19 cellular contexts compared by ENCODE assay signal in the genomic region with DNA sequence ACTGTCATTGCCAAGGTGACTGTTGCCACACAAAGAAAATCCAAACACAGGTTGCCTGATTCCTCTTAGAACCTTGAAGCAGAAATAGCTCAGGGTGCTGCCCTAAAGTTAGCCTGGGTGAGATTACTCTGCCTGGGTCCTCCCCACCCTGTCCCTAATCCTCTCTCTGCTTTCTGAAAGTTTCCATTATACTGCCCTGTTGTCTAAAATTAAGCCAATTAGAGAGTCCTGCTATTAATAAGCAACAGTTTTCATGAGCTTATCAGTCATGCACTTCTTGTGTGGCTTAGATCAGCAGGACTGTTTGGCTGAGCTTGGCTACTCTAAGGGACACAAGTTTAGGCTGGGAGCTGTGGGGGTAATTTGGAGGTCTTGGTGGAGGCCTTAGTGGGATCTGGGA.
"Had no signal": no experiment of that assay in that cellular context is flagged by ENCODE, and none has a peak within 500 bp of the region (broad histone marks: within the 10 kb centered on the region; RNA-seq: fewer than 3 reads in every experiment).

No MANE protein-coding gene starts in this region.

- DNase-seq: activated CD4-positive, alpha-beta memory T cell treated with anti-CD3 and anti-CD28 coated beads for 36 hours; activated CD4-positive, alpha-beta T cell treated with anti-CD3 and anti-CD28 coated beads for 36 hours; activated CD8-positive, alpha-beta memory T cell treated with anti-CD3 and anti-CD28 coated beads, Interleukin-2, amount 10 ng/mL, durations not matched to agents 7 days and 5 days; activated effector memory CD4-positive, alpha-beta T cell treated with Interleukin-2 at 50 U/mL for 16 hours; activated T-cell treated with anti-CD3 and anti-CD28 coated beads, Interleukin-2, amount 50 U/mL, for 1 hour; adrenal gland; caudate nucleus; effector CD4-positive, alpha-beta T cell; foreskin fibroblast; glutamatergic neuron; naive B cell; ovary; stimulated activated CD4-positive, alpha-beta T cell treated with anti-CD3 and anti-CD28 coated beads, Interleukin-2, amount 100 ng/mL, for 48 hours; stimulated activated naive CD4-positive, alpha-beta T cell; substantia nigra; T-cell; T1000 had no signal

- H3K9me3 Mint-ChIP-seq: activated CD4-positive, alpha-beta memory T cell treated with anti-CD3 and anti-CD28 coated beads for 36 hours; activated naive CD4-positive, alpha-beta T cell treated with anti-CD3 and anti-CD28 coated beads, Interleukin-2, amount 50 U/mL, for 24 hours; neural progenitor cell; T-cell had no signal

- H3K9me3 ChIP-seq: adrenal gland, ovary had no signal

- H3K4me1 Mint-ChIP-seq: activated CD4-positive, alpha-beta T cell treated with anti-CD3 and anti-CD28 coated beads for 36 hours; activated naive CD4-positive, alpha-beta T cell treated with anti-CD3 and anti-CD28 coated beads, Interleukin-2, amount 50 U/mL, for 24 hours; naive B cell; T-cell had no signal

- H3K27ac Mint-ChIP-seq: activated CD4-positive, alpha-beta memory T cell treated with anti-CD3 and anti-CD28 coated beads for 36 hours; activated CD4-positive, alpha-beta T cell treated with anti-CD3 and anti-CD28 coated beads for 36 hours; activated CD8-positive, alpha-beta memory T cell treated with anti-CD3 and anti-CD28 coated beads, Interleukin-2, amount 10 ng/mL, durations not matched to agents 7 days and 5 days; activated naive CD4-positive, alpha-beta T cell treated with anti-CD3 and anti-CD28 coated beads, Interleukin-2, amount 50 U/mL, for 24 hours; neural progenitor cell; T-cell had no signal

- ATAC-seq: activated CD4-positive, alpha-beta T cell treated with anti-CD3 and anti-CD28 coated beads for 36 hours; activated CD8-positive, alpha-beta memory T cell treated with anti-CD3 and anti-CD28 coated beads, Interleukin-2, amount 10 ng/mL, durations not matched to agents 7 days and 5 days; T-cell had no signal

- H3K4me3 Mint-ChIP-seq: activated CD4-positive, alpha-beta memory T cell treated with anti-CD3 and anti-CD28 coated beads for 36 hours; activated CD4-positive, alpha-beta T cell treated with anti-CD3 and anti-CD28 coated beads for 36 hours; activated CD8-positive, alpha-beta memory T cell treated with anti-CD3 and anti-CD28 coated beads, Interleukin-2, amount 10 ng/mL, durations not matched to agents 7 days and 5 days; activated naive CD4-positive, alpha-beta T cell treated with anti-CD3 and anti-CD28 coated beads, Interleukin-2, amount 50 U/mL, for 24 hours; naive B cell; neural progenitor cell; T-cell had no signal

- H3K36me3 Mint-ChIP-seq: activated CD4-positive, alpha-beta memory T cell treated with anti-CD3 and anti-CD28 coated beads for 36 hours; activated CD8-positive, alpha-beta memory T cell treated with anti-CD3 and anti-CD28 coated beads, Interleukin-2, amount 10 ng/mL, durations not matched to agents 7 days and 5 days; activated naive CD4-positive, alpha-beta T cell treated with anti-CD3 and anti-CD28 coated beads, Interleukin-2, amount 50 U/mL, for 24 hours; naive B cell; neural progenitor cell; T-cell had no signal

- H3K36me3 ChIP-seq: neural progenitor cell, ovary had no signal

- H3K4me1 ChIP-seq: neural progenitor cell had no signal

- H3K27ac ChIP-seq: neural progenitor cell, ovary had no signal

- H3K27me3 ChIP-seq: adrenal gland, neural progenitor cell, ovary had no signal

- H3K4me3 ChIP-seq: adrenal gland, neural progenitor cell, ovary had no signal
